Comparison of ENCODE assay signal across 1 cellular context in the genomic region with DNA sequence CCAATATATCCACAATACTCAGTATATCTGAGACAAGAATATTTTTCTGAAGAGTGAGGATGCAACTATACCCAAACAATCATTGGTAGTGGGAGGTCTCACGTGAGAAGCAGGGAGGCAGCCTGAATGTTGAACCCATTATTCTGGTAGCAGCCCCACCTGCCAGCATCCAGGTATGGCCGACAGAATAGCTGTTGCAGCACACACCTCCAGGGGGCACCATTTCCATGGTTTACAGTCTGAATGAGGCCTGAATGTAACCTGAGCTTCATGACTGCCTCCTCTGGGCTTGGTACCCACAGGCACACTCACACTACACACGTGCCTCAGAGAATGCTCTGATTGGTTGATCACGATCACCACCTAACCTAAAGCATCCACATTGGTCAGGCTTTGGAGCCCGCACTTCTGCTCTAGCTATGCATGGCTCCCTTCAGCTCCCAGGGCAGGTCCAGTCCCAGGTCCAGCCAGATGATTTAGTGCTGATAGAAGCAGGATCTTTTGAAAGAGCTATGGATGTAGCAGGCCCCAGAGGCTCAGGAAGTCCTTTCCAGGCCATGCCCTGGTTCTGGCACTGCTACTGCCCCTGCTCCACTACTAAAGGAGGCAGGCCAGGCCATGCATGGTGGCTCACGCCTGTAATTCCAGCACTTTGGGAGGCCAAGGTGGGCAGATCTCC.
TF ChIP-seq lines count a peak whose summit lies in the region.

No MANE protein-coding gene starts in this region.

TF ChIP-seq in K562, 482 proteins besides CTCF, POLR2A, EP300 and RAD21 (continued from another document and continues in another):
- TF ChIP-seq, protein P1, sequence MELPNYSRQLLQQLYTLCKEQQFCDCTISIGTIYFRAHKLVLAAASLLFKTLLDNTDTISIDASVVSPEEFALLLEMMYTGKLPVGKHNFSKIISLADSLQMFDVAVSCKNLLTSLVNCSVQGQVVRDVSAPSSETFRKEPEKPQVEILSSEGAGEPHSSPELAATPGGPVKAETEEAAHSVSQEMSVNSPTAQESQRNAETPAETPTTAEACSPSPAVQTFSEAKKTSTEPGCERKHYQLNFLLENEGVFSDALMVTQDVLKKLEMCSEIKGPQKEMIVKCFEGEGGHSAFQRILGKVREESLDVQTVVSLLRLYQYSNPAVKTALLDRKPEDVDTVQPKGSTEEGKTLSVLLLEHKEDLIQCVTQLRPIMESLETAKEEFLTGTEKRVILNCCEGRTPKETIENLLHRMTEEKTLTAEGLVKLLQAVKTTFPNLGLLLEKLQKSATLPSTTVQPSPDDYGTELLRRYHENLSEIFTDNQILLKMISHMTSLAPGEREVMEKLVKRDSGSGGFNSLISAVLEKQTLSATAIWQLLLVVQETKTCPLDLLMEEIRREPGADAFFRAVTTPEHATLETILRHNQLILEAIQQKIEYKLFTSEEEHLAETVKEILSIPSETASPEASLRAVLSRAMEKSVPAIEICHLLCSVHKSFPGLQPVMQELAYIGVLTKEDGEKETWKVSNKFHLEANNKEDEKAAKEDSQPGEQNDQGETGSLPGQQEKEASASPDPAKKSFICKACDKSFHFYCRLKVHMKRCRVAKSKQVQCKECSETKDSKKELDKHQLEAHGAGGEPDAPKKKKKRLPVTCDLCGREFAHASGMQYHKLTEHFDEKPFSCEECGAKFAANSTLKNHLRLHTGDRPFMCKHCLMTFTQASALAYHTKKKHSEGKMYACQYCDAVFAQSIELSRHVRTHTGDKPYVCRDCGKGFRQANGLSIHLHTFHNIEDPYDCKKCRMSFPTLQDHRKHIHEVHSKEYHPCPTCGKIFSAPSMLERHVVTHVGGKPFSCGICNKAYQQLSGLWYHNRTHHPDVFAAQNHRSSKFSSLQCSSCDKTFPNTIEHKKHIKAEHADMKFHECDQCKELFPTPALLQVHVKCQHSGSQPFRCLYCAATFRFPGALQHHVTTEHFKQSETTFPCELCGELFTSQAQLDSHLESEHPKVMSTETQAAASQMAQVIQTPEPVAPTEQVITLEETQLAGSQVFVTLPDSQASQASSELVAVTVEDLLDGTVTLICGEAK (IDR thresholded peaks at IDR 0.05): no peak
- TF ChIP-seq, protein P1 (CRISPR knock-in tag; IDR thresholded peaks at IDR 0.05): no peak
- TF ChIP-seq CAMTA2 (CRISPR knock-in tag; conservative IDR thresholded peaks at IDR 0.05) (no peak), EGR1 (conservative IDR thresholded peaks at IDR 0.05) (no peak), TAF7 (tag; IDR thresholded peaks at IDR 0.05) (no peak), SMARCA5 (IDR thresholded peaks at IDR 0.05) (no peak), CHD4 (IDR thresholded peaks at IDR 0.05; ENCODE audit: insufficient read depth, insufficient replicate concordance, low read depth, low read length, poor library complexity, severe bottlenecking) (no peak), PREB (CRISPR knock-in tag; IDR thresholded peaks at IDR 0.05) (no peak), STAT5A (IDR thresholded peaks at IDR 0.05; ENCODE audit: borderline replicate concordance, low read length) (no peak), GTF2A2 (tag; IDR thresholded peaks at IDR 0.05) (no peak), BDP1 (IDR thresholded peaks at IDR 0.05; ENCODE audit: insufficient read depth, insufficient read length) (no peak), IRF9 (tag; IDR thresholded peaks at IDR 0.05) (no peak), ID3 (CRISPR knock-in tag; IDR thresholded peaks at IDR 0.05) (no peak), ID3 (tag; IDR thresholded peaks at IDR 0.05) (no peak), ZNF507 (tag; conservative IDR thresholded peaks at IDR 0.05) (no peak), NRF1 (conservative IDR thresholded peaks at IDR 0.05 in 1 of 2, IDR thresholded peaks at IDR 0.05 in 1 of 2) (0 out of 4 replicates have a peak, but pooled peaks of 1 of the 2 experiments have one; percentile 23), ZNF124 (CRISPR knock-in tag; IDR thresholded peaks at IDR 0.05) (no peak), ELK1 (CRISPR knock-in tag; IDR thresholded peaks at IDR 0.05) (no peak), ZNF165 (CRISPR knock-in tag; IDR thresholded peaks at IDR 0.05; ENCODE audit: borderline replicate concordance) (no peak), ELF4 (CRISPR knock-in tag; IDR thresholded peaks at IDR 0.05) (no peak), SP1 (CRISPR knock-in tag; IDR thresholded peaks at IDR 0.05) (peak; percentile 59; the same call in 1 of the 2 replicates)
- TF ChIP-seq, protein P2, sequence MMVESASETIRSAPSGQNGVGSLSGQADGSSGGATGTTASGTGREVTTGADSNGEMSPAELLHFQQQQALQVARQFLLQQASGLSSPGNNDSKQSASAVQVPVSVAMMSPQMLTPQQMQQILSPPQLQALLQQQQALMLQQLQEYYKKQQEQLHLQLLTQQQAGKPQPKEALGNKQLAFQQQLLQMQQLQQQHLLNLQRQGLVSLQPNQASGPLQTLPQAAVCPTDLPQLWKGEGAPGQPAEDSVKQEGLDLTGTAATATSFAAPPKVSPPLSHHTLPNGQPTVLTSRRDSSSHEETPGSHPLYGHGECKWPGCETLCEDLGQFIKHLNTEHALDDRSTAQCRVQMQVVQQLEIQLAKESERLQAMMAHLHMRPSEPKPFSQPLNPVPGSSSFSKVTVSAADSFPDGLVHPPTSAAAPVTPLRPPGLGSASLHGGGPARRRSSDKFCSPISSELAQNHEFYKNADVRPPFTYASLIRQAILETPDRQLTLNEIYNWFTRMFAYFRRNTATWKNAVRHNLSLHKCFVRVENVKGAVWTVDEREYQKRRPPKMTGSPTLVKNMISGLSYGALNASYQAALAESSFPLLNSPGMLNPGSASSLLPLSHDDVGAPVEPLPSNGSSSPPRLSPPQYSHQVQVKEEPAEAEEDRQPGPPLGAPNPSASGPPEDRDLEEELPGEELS (CRISPR knock-in tag; IDR thresholded peaks at IDR 0.05; ENCODE audit: borderline replicate concordance): no peak
- TF ChIP-seq, protein P3, sequence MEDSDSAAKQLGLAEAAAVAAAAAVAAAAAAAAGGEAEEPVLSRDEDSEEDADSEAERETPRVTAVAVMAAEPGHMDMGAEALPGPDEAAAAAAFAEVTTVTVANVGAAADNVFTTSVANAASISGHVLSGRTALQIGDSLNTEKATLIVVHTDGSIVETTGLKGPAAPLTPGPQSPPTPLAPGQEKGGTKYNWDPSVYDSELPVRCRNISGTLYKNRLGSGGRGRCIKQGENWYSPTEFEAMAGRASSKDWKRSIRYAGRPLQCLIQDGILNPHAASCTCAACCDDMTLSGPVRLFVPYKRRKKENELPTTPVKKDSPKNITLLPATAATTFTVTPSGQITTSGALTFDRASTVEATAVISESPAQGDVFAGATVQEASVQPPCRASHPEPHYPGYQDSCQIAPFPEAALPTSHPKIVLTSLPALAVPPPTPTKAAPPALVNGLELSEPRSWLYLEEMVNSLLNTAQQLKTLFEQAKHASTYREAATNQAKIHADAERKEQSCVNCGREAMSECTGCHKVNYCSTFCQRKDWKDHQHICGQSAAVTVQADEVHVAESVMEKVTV (CRISPR knock-in tag; IDR thresholded peaks at IDR 0.05): peak; percentile 87
- TF ChIP-seq, protein P4, sequence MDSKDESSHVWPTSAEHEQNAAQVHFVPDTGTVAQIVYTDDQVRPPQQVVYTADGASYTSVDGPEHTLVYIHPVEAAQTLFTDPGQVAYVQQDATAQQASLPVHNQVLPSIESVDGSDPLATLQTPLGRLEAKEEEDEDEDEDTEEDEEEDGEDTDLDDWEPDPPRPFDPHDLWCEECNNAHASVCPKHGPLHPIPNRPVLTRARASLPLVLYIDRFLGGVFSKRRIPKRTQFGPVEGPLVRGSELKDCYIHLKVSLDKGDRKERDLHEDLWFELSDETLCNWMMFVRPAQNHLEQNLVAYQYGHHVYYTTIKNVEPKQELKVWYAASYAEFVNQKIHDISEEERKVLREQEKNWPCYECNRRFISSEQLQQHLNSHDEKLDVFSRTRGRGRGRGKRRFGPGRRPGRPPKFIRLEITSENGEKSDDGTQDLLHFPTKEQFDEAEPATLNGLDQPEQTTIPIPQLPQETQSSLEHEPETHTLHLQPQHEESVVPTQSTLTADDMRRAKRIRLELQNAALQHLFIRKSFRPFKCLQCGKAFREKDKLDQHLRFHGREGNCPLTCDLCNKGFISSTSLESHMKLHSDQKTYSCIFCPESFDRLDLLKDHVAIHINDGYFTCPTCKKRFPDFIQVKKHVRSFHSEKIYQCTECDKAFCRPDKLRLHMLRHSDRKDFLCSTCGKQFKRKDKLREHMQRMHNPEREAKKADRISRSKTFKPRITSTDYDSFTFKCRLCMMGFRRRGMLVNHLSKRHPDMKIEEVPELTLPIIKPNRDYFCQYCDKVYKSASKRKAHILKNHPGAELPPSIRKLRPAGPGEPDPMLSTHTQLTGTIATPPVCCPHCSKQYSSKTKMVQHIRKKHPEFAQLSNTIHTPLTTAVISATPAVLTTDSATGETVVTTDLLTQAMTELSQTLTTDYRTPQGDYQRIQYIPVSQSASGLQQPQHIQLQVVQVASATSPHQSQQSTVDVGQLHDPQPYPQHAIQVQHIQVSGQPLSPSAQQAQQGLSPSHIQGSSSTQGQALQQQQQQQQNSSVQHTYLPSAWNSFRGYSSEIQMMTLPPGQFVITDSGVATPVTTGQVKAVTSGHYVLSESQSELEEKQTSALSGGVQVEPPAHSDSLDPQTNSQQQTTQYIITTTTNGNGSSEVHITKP (IDR thresholded peaks at IDR 0.05; ENCODE audit: partially characterized antibody): no peak
